Comparison of ENCODE assay signal across 2 cellular contexts in the genomic region with DNA sequence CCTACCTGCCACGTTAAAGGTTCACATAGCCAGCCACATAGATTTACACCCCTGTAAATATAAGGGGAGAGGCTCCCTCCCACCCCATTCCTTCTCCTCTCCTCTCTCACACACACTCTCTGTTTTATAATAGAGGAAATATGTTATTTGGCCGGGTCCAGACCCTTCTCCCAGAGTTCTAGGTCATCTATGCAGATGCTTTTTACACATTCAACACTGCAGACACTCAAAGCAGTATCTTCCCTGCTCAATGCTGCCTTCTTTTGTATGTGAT.
TF ChIP-seq lines count a peak whose summit lies in the region.

No MANE protein-coding gene starts in this region.

TF ChIP-seq in HCT116, 20 proteins besides CTCF, POLR2A, EP300 and RAD21 (continued from another document):
- TF ChIP-seq, protein P1, sequence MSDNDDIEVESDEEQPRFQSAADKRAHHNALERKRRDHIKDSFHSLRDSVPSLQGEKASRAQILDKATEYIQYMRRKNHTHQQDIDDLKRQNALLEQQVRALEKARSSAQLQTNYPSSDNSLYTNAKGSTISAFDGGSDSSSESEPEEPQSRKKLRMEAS (IDR thresholded peaks at IDR 0.05) = 0 out of 2 replicates have a peak, but pooled peaks have one; percentile 13
TF ChIP-seq in HCT116: peak in this region for 4.

TF ChIP-seq in SK-N-SH treated with all-trans-retinoic acid at 6 μM for 48 hours, 23 proteins besides CTCF, POLR2A, EP300 and RAD21 (continued from another document):
- TF ChIP-seq TSHZ2 (CRISPR knock-in tag; IDR thresholded peaks at IDR 0.05) (no peak), ZNF565 (CRISPR knock-in tag; conservative IDR thresholded peaks at IDR 0.05; ENCODE audit: low read depth) (no peak), ZNF70 (CRISPR knock-in tag; IDR thresholded peaks at IDR 0.05) (no peak), ZFP30 (CRISPR knock-in tag; IDR thresholded peaks at IDR 0.05) (no peak), ZNF8 (CRISPR knock-in tag; IDR thresholded peaks at IDR 0.05) (no peak), ZC3H10 (CRISPR knock-in tag; IDR thresholded peaks at IDR 0.05) (no peak)
